26 cellular contexts compared by ENCODE assay signal in genomic region chr4:29972121-29972520, GRCh38.
"Had no signal": no experiment of that assay in that cellular context is flagged by ENCODE, and none has a peak within 500 bp of the region (broad histone marks: within the 10 kb centered on the region; RNA-seq: fewer than 3 reads in every experiment).

No MANE protein-coding gene starts in this region.

- DNase-seq: activated CD4-positive, alpha-beta T cell treated with anti-CD3 and anti-CD28 coated beads for 4 hours; activated CD4-positive, alpha-beta T cell treated with anti-CD3 and anti-CD28 coated beads, Interleukin-2, amount 50 U/mL, for 48 hours; activated CD8-positive, alpha-beta memory T cell treated with anti-CD3 and anti-CD28 coated beads for 24 hours; activated effector memory CD4-positive, alpha-beta T cell treated with anti-CD3 and anti-CD28 coated beads, Interleukin-2, amount 50 U/mL, for 16 hours; activated naive CD4-positive, alpha-beta T cell treated with anti-CD3 and anti-CD28 coated beads, Interleukin-2, amount 10 ng/mL, durations not matched to agents 7 days and 5 days; amygdala; dermis blood vessel endothelial cell; effector CD4-positive, alpha-beta T cell; heart left ventricle; hypothalamus; immature natural killer cell; kidney; left colon; mammary epithelial cell; naive B cell; ovary; stimulated activated CD4-positive, alpha-beta T cell treated with anti-CD3 and anti-CD28 coated beads, Interleukin-4, amount 100 ng/mL, for 24 hours; stimulated activated CD8-positive, alpha-beta memory T cell treated with anti-CD3 and anti-CD28 coated beads, Interleukin-4, amount 100 ng/mL, for 48 hours; stimulated activated naive CD8-positive, alpha-beta T cell treated with anti-CD3 and anti-CD28 coated beads, Interleukin-15, amount 100 ng/mL, for 72 hours; substantia nigra; uterus had no signal

- H3K36me3 ChIP-seq: heart left ventricle, ovary, uterus had no signal

- H3K9me3 ChIP-seq: heart left ventricle, ovary, uterus had no signal

- H3K27me3 ChIP-seq: heart left ventricle, ovary, uterus had no signal

- ATAC-seq: heart left ventricle; left colon; sciatic nerve; stimulated activated memory B cell treated with anti-CD40 and anti-IgM and Interleukin-4, amounts not matched to agents 10 μg/mL and 1 μg/mL and 100 μg/mL, for 72 hours; stimulated activated naive CD8-positive, alpha-beta T cell treated with anti-CD3 and anti-CD28 coated beads, Interleukin-15, amount 100 ng/mL, for 72 hours had no signal

- H3K4me3 ChIP-seq: heart left ventricle, ovary, skin epidermis, uterus had no signal

- H3K27ac ChIP-seq: epithelial cell of prostate, heart left ventricle, ovary, skin epidermis, uterus, VCaP had no signal

- H3K4me1 ChIP-seq: heart left ventricle, uterus had no signal
